In the genomic region with DNA sequence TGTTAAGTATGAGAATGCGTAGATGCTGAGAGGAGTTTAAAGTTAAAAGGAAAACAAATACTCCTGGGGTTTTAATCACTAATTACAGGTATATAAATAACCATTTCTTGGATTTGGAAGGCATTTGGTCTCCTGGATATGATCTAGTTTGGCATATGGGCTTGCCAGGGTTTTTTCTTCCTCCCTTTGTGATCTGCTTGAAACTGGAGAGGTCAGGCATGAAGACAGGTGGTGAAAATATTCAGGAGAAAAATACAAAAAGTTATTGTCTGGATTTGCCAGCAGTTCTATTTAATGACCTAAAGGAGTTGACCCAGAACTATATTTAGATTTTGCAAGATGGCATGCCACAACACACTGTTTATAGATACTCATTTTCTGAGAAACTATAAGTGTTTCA, we compare ENCODE assay signal across 17 cellular contexts.
DNase-seq lines count a peak whose midpoint lies in the region; TF ChIP-seq lines count a peak whose summit lies in the region.
"Had no signal": no experiment of that assay in that cellular context is flagged by ENCODE, and none has a peak within 500 bp of the region (broad histone marks: within the 10 kb centered on the region; RNA-seq: fewer than 3 reads in every experiment).

No MANE protein-coding gene starts in this region.

- H3K4me3 Mint-ChIP-seq in type B pancreatic cell, result no peak overlapping the region
- H3K4me3 Mint-ChIP-seq: CD14-positive monocyte had no signal

- H3K36me3 Mint-ChIP-seq in type B pancreatic cell, result no peaks in the 10 kb centered on the region
- H3K36me3 Mint-ChIP-seq: CD14-positive monocyte had no signal

- DNase-seq in NCI-H2171 treated with DMSO at 0.1 percent for 48 hours (lab: John Stamatoyannopoulos, UW) (peak; percentile 74), NCI-H2171 (lab: John Stamatoyannopoulos, UW) (no peak), NCI-H2227 treated with DMSO at 0.1 percent for 48 hours (lab: John Stamatoyannopoulos, UW) (peak; percentile 66), NCI-H774 (lab: John Stamatoyannopoulos, UW) (peak; percentile 15), myocyte (ENCODE audit: low read depth) (peak; percentile 31), HCEC 1CT (no peak), NCI-H1048 (lab: John Stamatoyannopoulos, UW) (no peak), type B pancreatic cell (ENCODE audit: extremely low spot score, unreplicated experiment) (no peak)
- DNase-seq: 8988T, DMS153, GF-D8, GM23248, KBM-7, NCI-H1417 treated with DMSO at 0.1 percent for 48 hours, NCI-H2029, SW 1271 had no signal

- no peaks in the 10 kb centered on the region for H3K4me1 Mint-ChIP-seq in type B pancreatic cell (ENCODE audit: unreplicated experiment)

- TF ChIP-seq CTCF in type B pancreatic cell (conservative IDR thresholded peaks at IDR 0.05), result no peak

- H3K27me3 Mint-ChIP-seq in type B pancreatic cell, result no peaks in the 10 kb centered on the region

- H3K9me3 Mint-ChIP-seq in type B pancreatic cell, result no peaks in the 10 kb centered on the region

- H3K27ac Mint-ChIP-seq in type B pancreatic cell, result no peak overlapping the region
- H3K27ac Mint-ChIP-seq: CD14-positive monocyte had no signal

Comparison
In these comparisons a context has a peak if more than half of its experiments do, and no peak if none do; other contexts are left out.
1. DNase-seq: peak in NCI-H2171 treated with DMSO at 0.1 percent for 48 hours (single experiment), NCI-H2227 treated with DMSO at 0.1 percent for 48 hours (single experiment), NCI-H774 (single experiment) and myocyte (single experiment); none in NCI-H2171 (single experiment), HCEC 1CT (single experiment), NCI-H1048 (single experiment) and type B pancreatic cell (single experiment).